Comparison of ENCODE assay signal across 1 cellular context in the genomic region with DNA sequence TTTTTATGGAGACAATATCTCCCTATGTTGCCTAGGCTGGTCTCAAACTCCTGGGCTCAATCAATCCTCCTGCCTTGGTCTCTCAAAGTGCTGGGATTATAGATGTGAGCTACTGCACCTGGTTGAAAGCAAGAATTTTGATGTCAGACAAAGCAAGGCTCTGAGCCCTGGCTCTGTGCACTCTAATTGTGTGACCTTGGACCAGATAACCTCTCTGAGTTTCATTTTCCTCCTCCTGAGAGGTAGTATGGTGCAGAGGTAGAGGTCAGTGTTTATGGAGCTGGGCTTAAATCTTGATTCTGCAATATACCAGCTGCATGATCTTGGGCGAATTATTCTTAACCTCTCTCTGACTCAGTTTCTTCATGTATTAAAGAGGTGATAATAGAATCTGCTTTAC.
TF ChIP-seq lines count a peak whose summit lies in the region.

No MANE protein-coding gene starts in this region.

TF ChIP-seq in K562, 482 proteins besides CTCF, POLR2A, EP300 and RAD21 (continued from another document):
- TF ChIP-seq, protein P1, sequence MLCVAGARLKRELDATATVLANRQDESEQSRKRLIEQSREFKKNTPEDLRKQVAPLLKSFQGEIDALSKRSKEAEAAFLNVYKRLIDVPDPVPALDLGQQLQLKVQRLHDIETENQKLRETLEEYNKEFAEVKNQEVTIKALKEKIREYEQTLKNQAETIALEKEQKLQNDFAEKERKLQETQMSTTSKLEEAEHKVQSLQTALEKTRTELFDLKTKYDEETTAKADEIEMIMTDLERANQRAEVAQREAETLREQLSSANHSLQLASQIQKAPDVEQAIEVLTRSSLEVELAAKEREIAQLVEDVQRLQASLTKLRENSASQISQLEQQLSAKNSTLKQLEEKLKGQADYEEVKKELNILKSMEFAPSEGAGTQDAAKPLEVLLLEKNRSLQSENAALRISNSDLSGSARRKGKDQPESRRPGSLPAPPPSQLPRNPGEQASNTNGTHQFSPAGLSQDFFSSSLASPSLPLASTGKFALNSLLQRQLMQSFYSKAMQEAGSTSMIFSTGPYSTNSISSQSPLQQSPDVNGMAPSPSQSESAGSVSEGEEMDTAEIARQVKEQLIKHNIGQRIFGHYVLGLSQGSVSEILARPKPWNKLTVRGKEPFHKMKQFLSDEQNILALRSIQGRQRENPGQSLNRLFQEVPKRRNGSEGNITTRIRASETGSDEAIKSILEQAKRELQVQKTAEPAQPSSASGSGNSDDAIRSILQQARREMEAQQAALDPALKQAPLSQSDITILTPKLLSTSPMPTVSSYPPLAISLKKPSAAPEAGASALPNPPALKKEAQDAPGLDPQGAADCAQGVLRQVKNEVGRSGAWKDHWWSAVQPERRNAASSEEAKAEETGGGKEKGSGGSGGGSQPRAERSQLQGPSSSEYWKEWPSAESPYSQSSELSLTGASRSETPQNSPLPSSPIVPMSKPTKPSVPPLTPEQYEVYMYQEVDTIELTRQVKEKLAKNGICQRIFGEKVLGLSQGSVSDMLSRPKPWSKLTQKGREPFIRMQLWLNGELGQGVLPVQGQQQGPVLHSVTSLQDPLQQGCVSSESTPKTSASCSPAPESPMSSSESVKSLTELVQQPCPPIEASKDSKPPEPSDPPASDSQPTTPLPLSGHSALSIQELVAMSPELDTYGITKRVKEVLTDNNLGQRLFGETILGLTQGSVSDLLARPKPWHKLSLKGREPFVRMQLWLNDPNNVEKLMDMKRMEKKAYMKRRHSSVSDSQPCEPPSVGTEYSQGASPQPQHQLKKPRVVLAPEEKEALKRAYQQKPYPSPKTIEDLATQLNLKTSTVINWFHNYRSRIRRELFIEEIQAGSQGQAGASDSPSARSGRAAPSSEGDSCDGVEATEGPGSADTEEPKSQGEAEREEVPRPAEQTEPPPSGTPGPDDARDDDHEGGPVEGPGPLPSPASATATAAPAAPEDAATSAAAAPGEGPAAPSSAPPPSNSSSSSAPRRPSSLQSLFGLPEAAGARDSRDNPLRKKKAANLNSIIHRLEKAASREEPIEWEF (CRISPR knock-in tag; IDR thresholded peaks at IDR 0.05): no peak
- TF ChIP-seq MAFF (IDR thresholded peaks at IDR 0.05; ENCODE audit: low read length): no peak
- no peak for TF ChIP-seq NBN (IDR thresholded peaks at IDR 0.05; ENCODE audit: low read depth)
- TF ChIP-seq RBFOX2 (IDR thresholded peaks at IDR 0.05; ENCODE audit: low read depth, low read length): no peak
